Comparison of ENCODE assay signal across 7 cellular contexts in the genomic region with DNA sequence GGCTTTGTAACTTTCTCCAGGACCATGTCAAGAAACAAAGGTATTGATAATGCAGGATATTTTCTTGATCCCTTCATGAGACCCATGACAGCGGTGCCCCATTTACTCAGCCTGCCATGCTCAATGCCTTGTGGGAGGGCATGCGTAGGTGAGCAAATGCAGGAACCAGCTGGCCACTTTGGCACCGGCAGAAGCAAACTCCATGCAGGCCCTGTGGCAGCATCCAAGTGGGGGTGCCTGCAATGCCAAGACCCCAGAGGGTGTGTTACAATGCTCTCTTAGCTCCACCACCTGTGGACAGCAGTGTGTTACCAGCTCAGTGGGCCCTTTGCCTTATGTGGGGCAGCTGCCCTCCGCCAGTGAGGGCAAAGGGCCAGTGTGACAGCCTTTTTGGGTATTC.
"Had no signal": no experiment of that assay in that cellular context is flagged by ENCODE, and none has a peak within 500 bp of the region (broad histone marks: within the 10 kb centered on the region; RNA-seq: fewer than 3 reads in every experiment).

No MANE protein-coding gene starts in this region.

- H3K9me3 Mint-ChIP-seq: HFFc6 had no signal

- H3K4me3 ChIP-seq: GM23338, HAP-1, K562 had no signal

- H3K36me3 ChIP-seq: HAP-1 had no signal

- H3K4me3 Mint-ChIP-seq: GM23338, HFFc6 had no signal

- H3K4me2 ChIP-seq: GM23338 had no signal

- H3K4me1 ChIP-seq: HAP-1 had no signal

- DNase-seq: H7, HFFc6, IMR-90 had no signal

- H3K27ac Mint-ChIP-seq: GM23338, HFFc6 had no signal

- H3K9me3 ChIP-seq: HAP-1 had no signal

- H2AFZ ChIP-seq: GM23338 had no signal

- ATAC-seq: GM23338, HCT116, K562 had no signal
